18 cellular contexts compared by ENCODE assay signal in genomic region chr18:48318481-48318880, GRCh38.
"Had no signal": no experiment of that assay in that cellular context is flagged by ENCODE, and none has a peak within 500 bp of the region (broad histone marks: within the 10 kb centered on the region; RNA-seq: fewer than 3 reads in every experiment).

No MANE protein-coding gene starts in this region.

- H3K9me3 ChIP-seq: breast epithelium, heart left ventricle, right atrium auricular region, tibial nerve, vagina had no signal

- H3K27ac ChIP-seq: heart left ventricle, right atrium auricular region, vagina had no signal

- H3K36me3 ChIP-seq: breast epithelium, heart left ventricle, right atrium auricular region, tibial nerve, vagina had no signal

- DNase-seq: activated CD4-positive, alpha-beta T cell treated with anti-CD3 and anti-CD28 coated beads for 1 hour; activated CD4-positive, alpha-beta T cell treated with anti-CD3 and anti-CD28 coated beads, Interleukin-2, amount 50 U/mL, for 4 hours; activated naive CD4-positive, alpha-beta T cell; activated T-cell treated with anti-CD3 and anti-CD28 coated beads for 4 hours; cerebellar nuclear complex; effector memory CD4-positive, alpha-beta T cell; heart left ventricle; naive B cell; stimulated activated CD4-positive, alpha-beta T cell treated with anti-CD3 and anti-CD28 coated beads, Interleukin-15, amount 100 ng/mL, for 24 hours; stimulated activated CD4-positive, alpha-beta T cell treated with anti-CD3 and anti-CD28 coated beads, Interleukin-4, amount 100 ng/mL, for 1 hour; stimulated activated naive CD4-positive, alpha-beta T cell; substantia nigra; T-helper 9 cell had no signal

- H3K4me3 ChIP-seq: breast epithelium, heart left ventricle, lung, right atrium auricular region, tibial nerve, vagina had no signal

- ATAC-seq: heart left ventricle had no signal

- H3K27me3 ChIP-seq: breast epithelium, heart left ventricle, right atrium auricular region, tibial nerve, vagina had no signal

- H3K4me1 ChIP-seq: vagina had no signal
